In the genomic region with DNA sequence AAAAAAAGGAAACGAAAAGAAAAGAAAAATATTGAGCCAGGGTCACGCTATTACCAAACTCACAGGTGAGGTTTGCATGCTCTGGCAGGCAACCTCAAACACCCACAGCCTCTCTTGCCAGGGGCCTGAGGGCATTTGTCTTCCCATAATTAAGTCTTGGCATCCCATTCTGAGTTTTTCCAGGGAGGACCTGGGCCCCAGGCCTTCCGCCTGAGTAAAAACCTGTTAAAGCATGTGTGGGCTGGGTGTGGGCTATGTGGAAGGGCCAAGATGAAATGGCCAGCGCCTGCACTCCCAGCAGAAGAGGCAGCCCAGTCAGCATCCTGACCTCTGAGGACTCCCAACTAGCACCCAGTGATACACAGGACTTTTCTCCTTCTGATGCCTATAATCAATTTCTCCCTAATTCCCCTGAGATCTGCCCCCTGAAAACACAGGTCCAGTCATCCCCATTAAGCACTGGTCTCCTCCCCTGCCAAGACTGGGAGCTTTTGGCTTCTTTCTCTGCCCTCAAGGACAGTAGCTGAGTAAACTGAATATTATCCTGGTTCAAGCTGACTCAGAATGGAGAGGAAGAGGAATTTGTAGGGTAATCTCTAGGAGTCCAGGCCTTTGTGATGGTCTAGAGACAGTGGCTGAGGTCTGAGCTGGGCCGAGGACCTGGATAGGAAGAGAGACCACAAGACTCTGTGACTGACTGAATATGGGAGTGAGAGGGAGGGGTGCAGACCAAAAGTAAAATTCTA, we compare ENCODE assay signal across 12 cellular contexts. TPM values are rescaled to one million over a fixed set of nuclear protein-coding genes. Genes with fewer than 3 reads are reported as not detected.
DNase-seq lines count a peak whose midpoint lies in the region; ATAC-seq and TF ChIP-seq lines count a peak whose summit lies in the region.
"Had no signal": no experiment of that assay in that cellular context is flagged by ENCODE, and none has a peak within 500 bp of the region (broad histone marks: within the 10 kb centered on the region; RNA-seq: fewer than 3 reads in every experiment).

No MANE protein-coding gene starts in this region.

- peak overlapping the region; percentile 40 for H3K27ac Mint-ChIP-seq in activated naive CD8-positive, alpha-beta T cell treated with anti-CD3 and anti-CD28 coated beads, Interleukin-2, amount 10 ng/mL, durations not matched to agents 7 days and 5 days
- no peak overlapping the region for H3K27ac Mint-ChIP-seq in activated naive CD8-positive, alpha-beta T cell treated with anti-CD3 and anti-CD28 coated beads for 36 hours
- H3K27ac Mint-ChIP-seq in type B pancreatic cell = no peak overlapping the region
- H3K27ac Mint-ChIP-seq in activated T-helper 2 cell treated with anti-CD3 and anti-CD28 coated beads, Interferon-gamma antibody, Interleukin-2, Interleukin-4, amounts not matched to agents 10 μg/mL and 5 μg/mL and 100 μg/mL, durations not matched to agents 14 hours and 24 hours and 36 hours = no peak overlapping the region
- H3K27ac Mint-ChIP-seq: stimulated activated naive CD8-positive, alpha-beta T cell treated with anti-CD3 and anti-CD28 coated beads, Interleukin-15, Interleukin-2, amounts not matched to agents 100 ng/mL and 50 ng/mL, for 24 hours had no signal

- H3K4me1 Mint-ChIP-seq in activated naive CD8-positive, alpha-beta T cell treated with anti-CD3 and anti-CD28 coated beads, Interleukin-2, amount 10 ng/mL, durations not matched to agents 7 days and 5 days = peaks cover 26% of the 10 kb centered on the region
- peaks cover 12% of the 10 kb centered on the region for H3K4me1 Mint-ChIP-seq in activated naive CD8-positive, alpha-beta T cell treated with anti-CD3 and anti-CD28 coated beads for 36 hours
- H3K4me1 Mint-ChIP-seq in type B pancreatic cell (ENCODE audit: unreplicated experiment) = peaks cover 11% of the 10 kb centered on the region
- H3K4me1 Mint-ChIP-seq in activated T-helper 2 cell treated with anti-CD3 and anti-CD28 coated beads, Interferon-gamma antibody, Interleukin-2, Interleukin-4, amounts not matched to agents 10 μg/mL and 5 μg/mL and 100 μg/mL, durations not matched to agents 14 hours and 24 hours and 36 hours (ENCODE audit: low read depth) = peaks cover 21% of the 10 kb centered on the region

- H3K36me3 Mint-ChIP-seq in activated naive CD8-positive, alpha-beta T cell treated with anti-CD3 and anti-CD28 coated beads, Interleukin-2, amount 10 ng/mL, durations not matched to agents 7 days and 5 days = peaks cover 7% of the 10 kb centered on the region
- no peaks in the 10 kb centered on the region for H3K36me3 Mint-ChIP-seq in activated naive CD8-positive, alpha-beta T cell treated with anti-CD3 and anti-CD28 coated beads for 36 hours
- no peaks in the 10 kb centered on the region for H3K36me3 Mint-ChIP-seq in type B pancreatic cell
- no peaks in the 10 kb centered on the region for H3K36me3 Mint-ChIP-seq in activated T-helper 2 cell treated with anti-CD3 and anti-CD28 coated beads, Interferon-gamma antibody, Interleukin-2, Interleukin-4, amounts not matched to agents 10 μg/mL and 5 μg/mL and 100 μg/mL, durations not matched to agents 14 hours and 24 hours and 36 hours (ENCODE audit: low read depth)
- H3K36me3 Mint-ChIP-seq: naive B cell had no signal

- H3K9me3 Mint-ChIP-seq in activated naive CD8-positive, alpha-beta T cell treated with anti-CD3 and anti-CD28 coated beads, Interleukin-2, amount 10 ng/mL, durations not matched to agents 7 days and 5 days = peaks cover 11% of the 10 kb centered on the region
- H3K9me3 Mint-ChIP-seq in activated naive CD8-positive, alpha-beta T cell treated with anti-CD3 and anti-CD28 coated beads for 36 hours = peaks cover 2% of the 10 kb centered on the region
- no peaks in the 10 kb centered on the region for H3K9me3 Mint-ChIP-seq in type B pancreatic cell
- H3K9me3 Mint-ChIP-seq in activated T-helper 2 cell treated with anti-CD3 and anti-CD28 coated beads, Interferon-gamma antibody, Interleukin-2, Interleukin-4, amounts not matched to agents 10 μg/mL and 5 μg/mL and 100 μg/mL, durations not matched to agents 14 hours and 24 hours and 36 hours = peaks cover 10% of the 10 kb centered on the region
- H3K9me3 Mint-ChIP-seq: stimulated activated naive CD8-positive, alpha-beta T cell treated with anti-CD3 and anti-CD28 coated beads, Interleukin-15, Interleukin-2, amounts not matched to agents 100 ng/mL and 50 ng/mL, for 24 hours had no signal

- no peak for ATAC-seq in activated naive CD8-positive, alpha-beta T cell treated with anti-CD3 and anti-CD28 coated beads, Interleukin-2, amount 10 ng/mL, durations not matched to agents 7 days and 5 days (ENCODE audit: low read depth)

- in situ Hi-C loops in ACHN (cut with HindIII; ENCODE audit: low pct_ligation_motif_present, low pct_unique_long_range_greater_than_20kb, low sequenced_read_pairs) = no loop called here

- no peak for DNase-seq in activated naive CD8-positive, alpha-beta T cell treated with anti-CD3 and anti-CD28 coated beads, Interleukin-2, amount 10 ng/mL, durations not matched to agents 7 days and 5 days
- DNase-seq in activated naive CD8-positive, alpha-beta T cell treated with anti-CD3 and anti-CD28 coated beads for 36 hours = no peak
- DNase-seq in UCSD-AML1 (lab: John Stamatoyannopoulos, UW; ENCODE audit: unreplicated experiment) (peak; percentile 38), islet precursor cell (peak; percentile 74), type B pancreatic cell (ENCODE audit: extremely low spot score, unreplicated experiment) (peak; percentile 39), NCI-H1417 (lab: John Stamatoyannopoulos, UW) (no peak), ACHN (no peak)
- DNase-seq in activated T-helper 2 cell treated with anti-CD3 and anti-CD28 coated beads, Interferon-gamma antibody, Interleukin-2, Interleukin-4, amounts not matched to agents 10 μg/mL and 5 μg/mL and 100 μg/mL, durations not matched to agents 14 hours and 24 hours and 36 hours (ENCODE audit: low spot score) = no peak
- DNase-seq: hypothalamus, naive B cell, NCI-H1694 treated with DMSO at 0.1 percent for 48 hours had no signal

- intact Hi-C loops in activated T-helper 2 cell treated with anti-CD3 and anti-CD28 coated beads, Interferon-gamma antibody, Interleukin-2, Interleukin-4, amounts not matched to agents 10 μg/mL and 5 μg/mL and 100 μg/mL, durations not matched to agents 14 hours and 24 hours and 36 hours (cut with micrococcal nuclease) = no loop called here

- H3K27me3 Mint-ChIP-seq in activated naive CD8-positive, alpha-beta T cell treated with anti-CD3 and anti-CD28 coated beads, Interleukin-2, amount 10 ng/mL, durations not matched to agents 7 days and 5 days = peaks cover 12% of the 10 kb centered on the region
- H3K27me3 Mint-ChIP-seq in activated naive CD8-positive, alpha-beta T cell treated with anti-CD3 and anti-CD28 coated beads for 36 hours = peaks cover 7% of the 10 kb centered on the region
- no peaks in the 10 kb centered on the region for H3K27me3 Mint-ChIP-seq in type B pancreatic cell
- H3K27me3 Mint-ChIP-seq in activated T-helper 2 cell treated with anti-CD3 and anti-CD28 coated beads, Interferon-gamma antibody, Interleukin-2, Interleukin-4, amounts not matched to agents 10 μg/mL and 5 μg/mL and 100 μg/mL, durations not matched to agents 14 hours and 24 hours and 36 hours (ENCODE audit: low read depth) = no peaks in the 10 kb centered on the region

- TF ChIP-seq CTCF in type B pancreatic cell (conservative IDR thresholded peaks at IDR 0.05) = no peak

- POLR2A ChIA-PET in activated naive CD8-positive, alpha-beta T cell treated with anti-CD3 and anti-CD28 coated beads, Interleukin-2, amount 10 ng/mL, durations not matched to agents 7 days and 5 days (lab: Charles Lee) = interaction anchor here (0.6 kb wide), 1 partner anchor 271 kb away, joined by 3 read pairs; no protein-coding TSS in a partner anchor

- peak overlapping the region; percentile 11 for H3K4me3 Mint-ChIP-seq in activated naive CD8-positive, alpha-beta T cell treated with anti-CD3 and anti-CD28 coated beads, Interleukin-2, amount 10 ng/mL, durations not matched to agents 7 days and 5 days
- H3K4me3 Mint-ChIP-seq in activated naive CD8-positive, alpha-beta T cell treated with anti-CD3 and anti-CD28 coated beads for 36 hours = no peak overlapping the region
- no peak overlapping the region for H3K4me3 Mint-ChIP-seq in type B pancreatic cell
- H3K4me3 Mint-ChIP-seq in activated T-helper 2 cell treated with anti-CD3 and anti-CD28 coated beads, Interferon-gamma antibody, Interleukin-2, Interleukin-4, amounts not matched to agents 10 μg/mL and 5 μg/mL and 100 μg/mL, durations not matched to agents 14 hours and 24 hours and 36 hours (ENCODE audit: low read depth) = no peak overlapping the region
- H3K4me3 Mint-ChIP-seq: naive B cell; stimulated activated naive CD8-positive, alpha-beta T cell treated with anti-CD3 and anti-CD28 coated beads, Interleukin-15, Interleukin-2, amounts not matched to agents 100 ng/mL and 50 ng/mL, for 24 hours had no signal

RNA-seq across cellular contexts. Expression of gene ACER3, which starts 35.6 kb away (rescaled TPM):
- total RNA-seq in activated naive CD8-positive, alpha-beta T cell treated with anti-CD3 and anti-CD28 coated beads, Interleukin-2, amount 10 ng/mL, durations not matched to agents 7 days and 5 days = 10 to 100 TPM; 10.4 to 13.2 TPM
- total RNA-seq in activated naive CD8-positive, alpha-beta T cell treated with anti-CD3 and anti-CD28 coated beads for 36 hours = 10 to 100 TPM; 10.7 to 11.6 TPM
- total RNA-seq in type B pancreatic cell (ENCODE audit: low replicate concordance) = 25.7 and 39.3 TPM in 2 replicates
- total RNA-seq in activated T-helper 2 cell treated with anti-CD3 and anti-CD28 coated beads, Interferon-gamma antibody, Interleukin-2, Interleukin-4, amounts not matched to agents 10 μg/mL and 5 μg/mL and 100 μg/mL, durations not matched to agents 14 hours and 24 hours and 36 hours = 15.4 and 15.6 TPM in 2 replicates

RNA-seq across cellular contexts. Expression of gene TSKU, which starts 42.0 kb away (rescaled TPM):
- total RNA-seq in activated naive CD8-positive, alpha-beta T cell treated with anti-CD3 and anti-CD28 coated beads, Interleukin-2, amount 10 ng/mL, durations not matched to agents 7 days and 5 days = 1 to 10 TPM; 2.4 to 2.8 TPM
- 1 to 10 TPM; 2.7 to 3.7 TPM for total RNA-seq in activated naive CD8-positive, alpha-beta T cell treated with anti-CD3 and anti-CD28 coated beads for 36 hours
- 32.8 and 36.7 TPM in 2 replicates for total RNA-seq in type B pancreatic cell (ENCODE audit: low replicate concordance)
- 13.7 and 15.3 TPM in 2 replicates for total RNA-seq in activated T-helper 2 cell treated with anti-CD3 and anti-CD28 coated beads, Interferon-gamma antibody, Interleukin-2, Interleukin-4, amounts not matched to agents 10 μg/mL and 5 μg/mL and 100 μg/mL, durations not matched to agents 14 hours and 24 hours and 36 hours

Comparison
In these comparisons a context has a peak if more than half of its experiments do, and no peak if none do; other contexts are left out.
1. DNase-seq: peak in UCSD-AML1 (single experiment), islet precursor cell (single experiment) and type B pancreatic cell (single experiment); none in activated naive CD8-positive, alpha-beta T cell treated with anti-CD3 and anti-CD28 coated beads, Interleukin-2, amount 10 ng/mL, durations not matched to agents 7 days and 5 days (single experiment), activated naive CD8-positive, alpha-beta T cell treated with anti-CD3 and anti-CD28 coated beads for 36 hours (single experiment), activated T-helper 2 cell treated with anti-CD3 and anti-CD28 coated beads, Interferon-gamma antibody, Interleukin-2, Interleukin-4, amounts not matched to agents 10 μg/mL and 5 μg/mL and 100 μg/mL, durations not matched to agents 14 hours and 24 hours and 36 hours (single experiment), NCI-H1417 (0 of 3) and ACHN (single experiment).